Comparison of ENCODE assay signal across 13 cellular contexts in the genomic region with DNA sequence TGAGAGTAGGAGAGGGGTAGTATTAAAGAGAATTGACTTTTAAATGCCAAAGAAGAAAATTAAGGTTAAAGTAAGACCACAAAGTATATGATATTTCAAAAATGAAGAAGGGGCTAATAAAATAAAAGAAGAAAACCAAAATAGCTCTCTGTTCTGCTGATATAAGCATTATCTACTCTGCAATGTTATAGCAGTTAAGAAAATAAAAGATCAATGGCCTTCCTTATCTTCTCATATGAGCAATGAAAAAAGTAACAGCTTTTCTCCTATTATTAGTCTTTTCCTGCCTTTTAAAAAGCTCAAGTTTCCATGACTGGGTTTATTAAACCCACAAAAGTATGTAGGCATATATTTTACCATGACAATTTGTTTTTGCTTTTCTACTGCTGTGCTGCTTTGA.
DNase-seq lines count a peak whose midpoint lies in the region; ATAC-seq and TF ChIP-seq lines count a peak whose summit lies in the region.
"Had no signal": no experiment of that assay in that cellular context is flagged by ENCODE, and none has a peak within 500 bp of the region (broad histone marks: within the 10 kb centered on the region; RNA-seq: fewer than 3 reads in every experiment).

No MANE protein-coding gene starts in this region.

- no peak for ATAC-seq in HG02870 (IDR thresholded peaks at IDR 0.05; ENCODE audit: unreplicated experiment)
- ATAC-seq: CD8-positive, alpha-beta T cell had no signal

- H3K27ac Mint-ChIP-seq in nephron progenitor cell, result peak overlapping the region; percentile 4
- H3K27ac Mint-ChIP-seq: CD14-positive monocyte; CD8-positive, alpha-beta T cell had no signal

- H3K36me3 ChIP-seq in HEK293 (ENCODE audit: control insufficient read depth in 2 of 2, insufficient read depth in 1 of 2, low read length in 2 of 2) (peaks cover 0 to 15% of the 10 kb centered on the region in 2 experiments; a peak in 1 of 3 replicates), SK-N-MC (ENCODE audit: insufficient read depth, low read length) (no peaks in the 10 kb centered on the region)

- no peak for DNase-seq in SK-N-MC (ENCODE audit: low read depth, low spot score)
- no peak for DNase-seq in nephron progenitor cell
- DNase-seq in GOT3 (lab: John Stamatoyannopoulos, UW), result no peak
- DNase-seq in GM03348 (ENCODE audit: low spot score), result no peak
- DNase-seq: CD8-positive, alpha-beta T cell; COR-L47; DND-41; GDM1; GM23248; H7 had no signal

- no peaks in the 10 kb centered on the region for H3K4me1 Mint-ChIP-seq in nephron progenitor cell
- H3K4me1 Mint-ChIP-seq: CD14-positive monocyte had no signal

- H3K4me1 ChIP-seq in HEK293 (ENCODE audit: control insufficient read depth, insufficient read depth, low read length), result no peaks in the 10 kb centered on the region

- H3K36me3 Mint-ChIP-seq in nephron progenitor cell (ENCODE audit: low read depth), result peaks cover 13% of the 10 kb centered on the region
- H3K36me3 Mint-ChIP-seq: CD14-positive monocyte; CD8-positive, alpha-beta T cell had no signal

- no peak overlapping the region for H3K4me3 Mint-ChIP-seq in nephron progenitor cell
- H3K4me3 Mint-ChIP-seq: CD14-positive monocyte; CD8-positive, alpha-beta T cell had no signal

- TF ChIP-seq CTCF in HEK293 (tag by site-specific recombination; IDR thresholded peaks at IDR 0.05), result no peak
- TF ChIP-seq CTCF in nephron progenitor cell (IDR thresholded peaks at IDR 0.05), result no peak

- POLR2A ChIA-PET in HEK293 (lab: Yijun Ruan, JAX), result no interaction called here

- H3K9ac ChIP-seq in SK-N-MC (ENCODE audit: insufficient read length), result no peak overlapping the region
- H3K9ac ChIP-seq: GM23248 had no signal

- CTCF ChIA-PET in HEK293 (lab: Yijun Ruan, JAX), result no interaction called here

- H3K9me3 ChIP-seq in HEK293 (ENCODE audit: control insufficient read depth, insufficient read depth, low read depth, low read length) (no peaks in the 10 kb centered on the region), SK-N-MC (ENCODE audit: low read depth, low read length) (no peaks in the 10 kb centered on the region)

- no peaks in the 10 kb centered on the region for H3K9me3 Mint-ChIP-seq in nephron progenitor cell
- H3K9me3 Mint-ChIP-seq: CD8-positive, alpha-beta T cell had no signal

- no peak overlapping the region for H3K4me3 ChIP-seq in HEK293 (ENCODE audit: low read depth, low read length)
- H3K4me3 ChIP-seq in SK-N-MC, result no peak overlapping the region
- H3K4me3 ChIP-seq: GM23248 had no signal

- no peaks in the 10 kb centered on the region for H3K27me3 Mint-ChIP-seq in nephron progenitor cell (ENCODE audit: low read depth, poor library complexity)

- H3K27ac ChIP-seq in HEK293 (ENCODE audit: extremely low read depth, low read depth, low read length), result no peak overlapping the region
- H3K27ac ChIP-seq in SK-N-MC, result peak overlapping the region; percentile 68; the same call in 1 of the 2 replicates
- H3K27ac ChIP-seq: GM23248 had no signal

TF ChIP-seq in HEK293, 187 proteins besides CTCF, POLR2A, EP300 and RAD21:
- no peak for TF ChIP-seq ZNF133 (tag by site-specific recombination; IDR thresholded peaks at IDR 0.05)
- TF ChIP-seq FEZF1 (tag by site-specific recombination; IDR thresholded peaks at IDR 0.05), result peak; percentile 69
